11 cellular contexts compared by ENCODE assay signal in genomic region chr12:89461190-89461589, GRCh38.
DNase-seq lines count a peak whose midpoint lies in the region; ATAC-seq and TF ChIP-seq lines count a peak whose summit lies in the region.
"Had no signal": no experiment of that assay in that cellular context is flagged by ENCODE, and none has a peak within 500 bp of the region (broad histone marks: within the 10 kb centered on the region; RNA-seq: fewer than 3 reads in every experiment).

No MANE protein-coding gene starts in this region.

- H2AFZ ChIP-seq in HCT116 (ENCODE audit: low read depth, low read length, poor library complexity, severe bottlenecking) (no peak overlapping the region), mesenchymal stem cell (ENCODE audit: low read depth, low read length) (no peak overlapping the region)
- H2AFZ ChIP-seq: GM23338 had no signal

- H3K9ac ChIP-seq in HCT116 (ENCODE audit: low read length) (no peak overlapping the region), mesenchymal stem cell (ENCODE audit: low read length) (peak overlapping the region; percentile 76)

- no peaks in the 10 kb centered on the region for H3K27me3 Mint-ChIP-seq in chondrocyte (ENCODE audit: low read depth)

- H3K9me3 ChIP-seq in HCT116 (ENCODE audit: control insufficient read depth in 1 of 2, insufficient read depth in 1 of 2, low read depth in 1 of 2, low read length in 2 of 2), result no peaks in the 10 kb centered on the region
- no peaks in the 10 kb centered on the region for H3K9me3 ChIP-seq in mesenchymal stem cell (ENCODE audit: control insufficient read depth, low read length)
- no peaks in the 10 kb centered on the region for H3K9me3 ChIP-seq in SJCRH30 (replicated peaks)

- peak overlapping the region; percentile 76 for H4K8ac ChIP-seq in mesenchymal stem cell (ENCODE audit: low read length)

- H3K4ac ChIP-seq in mesenchymal stem cell (ENCODE audit: low read depth in 1 of 2, low read length in 2 of 2), result peak overlapping the region in 1 of 2 experiments; percentile 24

- H2BK15ac ChIP-seq in mesenchymal stem cell (ENCODE audit: low read depth, poor library complexity, severe bottlenecking), result no peak overlapping the region

- H3K79me1 ChIP-seq in mesenchymal stem cell (replicated peaks; ENCODE audit: low read length, poor library complexity, severe bottlenecking), result no peaks in the 10 kb centered on the region

- intact Hi-C loops in HCT116 (cut with micrococcal nuclease), result loop anchor here (1.0 to 5.0 kb wide), 4 partner anchors 109 to 1349 kb away; partner anchors contain the start of gene DUSP6

- peak overlapping the region in 1 of 2 experiments; percentile 28 for H3K18ac ChIP-seq in mesenchymal stem cell (ENCODE audit: low read depth in 1 of 2, low read length in 2 of 2)

- H3K4me1 Mint-ChIP-seq in chondrocyte (ENCODE audit: low read depth), result peaks cover 19% of the 10 kb centered on the region

- H4K20me1 ChIP-seq in HCT116 (ENCODE audit: insufficient read depth), result no peaks in the 10 kb centered on the region

- no peak overlapping the region for H2BK120ac ChIP-seq in mesenchymal stem cell (ENCODE audit: low read depth, low read length)

- H3K4me3 Mint-ChIP-seq in chondrocyte (ENCODE audit: unreplicated experiment), result peak overlapping the region; percentile 13
- H3K4me3 Mint-ChIP-seq: GM23338 had no signal

- no peak overlapping the region for H3K4me3 ChIP-seq in HCT116 (replicated peaks in 1 of 2; ENCODE audit: low read depth in 1 of 2, low read length in 2 of 2)
- peak overlapping the region in 1 of 2 experiments; percentile 34 for H3K4me3 ChIP-seq in mesenchymal stem cell (ENCODE audit: insufficient read depth in 1 of 2, low read depth in 1 of 2, low read length in 2 of 2)
- H3K4me3 ChIP-seq in SJCRH30, result no peak overlapping the region
- no peak overlapping the region for H3K4me3 ChIP-seq in H7 (ENCODE audit: insufficient read depth, low read depth, low read length)
- H3K4me3 ChIP-seq: GM12878, GM23338 had no signal

- H3K23ac ChIP-seq in mesenchymal stem cell (ENCODE audit: low read length in 2 of 2), result no peak overlapping the region

- no peak overlapping the region for H3K4me2 ChIP-seq in HCT116 (ENCODE audit: low read length)
- H3K4me2 ChIP-seq in mesenchymal stem cell (ENCODE audit: low read length, poor library complexity, severe bottlenecking), result no peak overlapping the region
- H3K4me2 ChIP-seq: GM23338 had no signal

- no peak overlapping the region for H3K14ac ChIP-seq in mesenchymal stem cell (ENCODE audit: low read length in 2 of 2)

- TF ChIP-seq POLR2A in HCT116 (IDR thresholded peaks at IDR 0.05; ENCODE audit: borderline replicate concordance, extremely low read depth, insufficient read depth, insufficient read length), result no peak

- H2AK5ac ChIP-seq in mesenchymal stem cell (ENCODE audit: low read length, severe bottlenecking), result no peak overlapping the region

- no peaks in the 10 kb centered on the region for H3K9me2 ChIP-seq in HCT116 (ENCODE audit: insufficient read depth)

- POLR2A ChIA-PET in HCT116 (lab: Charles Lee), result interaction anchor here (1.0 to 2.6 kb wide), 3 partner anchors 107 to 114 kb away, joined by 3 to 12 read pairs (median 3); partner anchors contain the start of gene DUSP6

- TF ChIP-seq RAD21 in HCT116 (IDR thresholded peaks at IDR 0.05; ENCODE audit: low read depth), result no peak

- no peaks in the 10 kb centered on the region for H3K36me3 Mint-ChIP-seq in chondrocyte (ENCODE audit: low read depth)

- no peaks in the 10 kb centered on the region for H3K9me3 Mint-ChIP-seq in chondrocyte (ENCODE audit: low read depth)
- H3K9me3 Mint-ChIP-seq: GM23338 had no signal

- CTCF ChIA-PET in HCT116 (lab: Charles Lee), result interaction anchor here (5.5 kb wide), 1 partner anchor 443 kb away, joined by 47 read pairs; no protein-coding TSS in a partner anchor

- 38% methylated on average over 4 of the region's 4 CpGs for WGBS in mesenchymal stem cell

- no peak overlapping the region for H4K91ac ChIP-seq in mesenchymal stem cell (ENCODE audit: low read length)

- peaks cover 0 to 3% of the 10 kb centered on the region in 2 experiments; a peak in 1 of 4 replicates for H3K4me1 ChIP-seq in HCT116 (ENCODE audit: control insufficient read depth in 1 of 2, insufficient read depth in 2 of 2, low read length in 2 of 2)
- peaks cover 4% of the 10 kb centered on the region for H3K4me1 ChIP-seq in mesenchymal stem cell (ENCODE audit: control insufficient read depth, insufficient read depth, low read depth, low read length)
- H3K4me1 ChIP-seq in SJCRH30, result peaks cover 5% of the 10 kb centered on the region; the same call in 1 of the 2 replicates

- H3K27me3 ChIP-seq in HCT116 (ENCODE audit: insufficient read depth, low read length) (no peaks in the 10 kb centered on the region), mesenchymal stem cell (ENCODE audit: control insufficient read depth in 1 of 2, insufficient read depth in 1 of 2, low read length in 2 of 2) (no peaks in the 10 kb centered on the region), SJCRH30 (no peaks in the 10 kb centered on the region), H7 (ENCODE audit: control insufficient read depth, insufficient read depth, low read length) (no peaks in the 10 kb centered on the region)

- no TSS peak for BruUV-seq in HCT116 (replicated peaks; lab: Mats Ljungman, UMichigan)

- no peaks in the 10 kb centered on the region for H3K36me3 ChIP-seq in HCT116 (ENCODE audit: control insufficient read depth in 1 of 2, insufficient read depth in 2 of 2, low read length in 2 of 2)
- no peaks in the 10 kb centered on the region for H3K36me3 ChIP-seq in mesenchymal stem cell (ENCODE audit: control insufficient read depth in 1 of 2, insufficient read depth in 2 of 2, low read depth in 1 of 2, low read length in 2 of 2)
- H3K36me3 ChIP-seq in SJCRH30, result peaks cover 2% of the 10 kb centered on the region
- no peaks in the 10 kb centered on the region for H3K36me3 ChIP-seq in H7 (replicated peaks; ENCODE audit: control insufficient read depth, insufficient read depth, low read length)

- H3K27ac ChIP-seq in 22Rv1, result peak overlapping the region; percentile 12; the same call in 1 of the 2 replicates
- no peak overlapping the region for H3K27ac ChIP-seq in HCT116 (ENCODE audit: low read depth, low read length)
- peak overlapping the region; percentile 5 for H3K27ac ChIP-seq in mesenchymal stem cell (ENCODE audit: low read length, poor library complexity, severe bottlenecking)
- no peak overlapping the region for H3K27ac ChIP-seq in SJCRH30

- TF ChIP-seq CTCF in 22Rv1 (IDR thresholded peaks at IDR 0.05), result no peak
- no peak for TF ChIP-seq CTCF in HCT116 (IDR thresholded peaks at IDR 0.05 in 2 of 3, conservative IDR thresholded peaks at IDR 0.05 in 1 of 3; ENCODE audit: borderline replicate concordance in 1 of 3, insufficient read depth in 1 of 3, low read depth in 2 of 3, low read length in 2 of 3)
- TF ChIP-seq CTCF in chondrocyte (IDR thresholded peaks at IDR 0.05), result no peak

- H3K27ac Mint-ChIP-seq in chondrocyte (ENCODE audit: unreplicated experiment), result peak overlapping the region; percentile 56
- H3K27ac Mint-ChIP-seq: GM23338 had no signal

- H3K79me2 ChIP-seq in HCT116 (ENCODE audit: insufficient read depth, low read length), result no peaks in the 10 kb centered on the region

- RAD21 ChIA-PET in HCT116 (lab: Charles Lee; ENCODE audit: low non-redundant PET in 1 of 2, low total read pairs in 2 of 2, uncharacterized antibody in 2 of 2, unreplicated experiment in 2 of 2), result no interaction called here

- no peak overlapping the region for H2BK12ac ChIP-seq in mesenchymal stem cell (ENCODE audit: low read length in 2 of 2)

- no peak for DNase-seq in HCT116 (ENCODE audit: low read depth, low spot score)
- no peak for DNase-seq in chondrocyte (ENCODE audit: low spot score)
- peak; percentile 46 for DNase-seq in mesenchymal stem cell
- no peak for DNase-seq in HPDE6-E6E7 (ENCODE audit: extremely low spot score)
- no peak for DNase-seq in amniotic stem cell (lab: John Stamatoyannopoulos, UW)
- DNase-seq in SJCRH30, result no peak
- DNase-seq in H7, result no peak
- DNase-seq: T1000 had no signal

- no peak overlapping the region for H2BK5ac ChIP-seq in mesenchymal stem cell (ENCODE audit: low read depth, low read length, poor library complexity, severe bottlenecking)

- ATAC-seq in HCT116, result peak; percentile 42

TF ChIP-seq in HCT116, 20 proteins besides CTCF, POLR2A, EP300 and RAD21 (continues in another document):
- TF ChIP-seq POLR2AphosphoS5 (IDR thresholded peaks at IDR 0.05; ENCODE audit: low read depth, low read length) (no peak), CBX3 (IDR thresholded peaks at IDR 0.05; ENCODE audit: low read depth) (no peak), EZH2phosphoT487 (IDR thresholded peaks at IDR 0.05; ENCODE audit: borderline replicate concordance) (no peak), TCF7L2 (IDR thresholded peaks at IDR 0.05; ENCODE audit: borderline replicate concordance, extremely low read depth, insufficient read depth, insufficient read length) (no peak), ELF1 (IDR thresholded peaks at IDR 0.05; ENCODE audit: borderline replicate concordance, low read depth) (no peak), FOSL1 (IDR thresholded peaks at IDR 0.05; ENCODE audit: low read depth) (no peak), SP1 (IDR thresholded peaks at IDR 0.05; ENCODE audit: low read depth) (no peak), SRF (IDR thresholded peaks at IDR 0.05; ENCODE audit: low read depth) (no peak), ZNF274 (IDR thresholded peaks at IDR 0.05; ENCODE audit: low read depth, low read length) (no peak)

Comparison
In these comparisons a context has a peak if more than half of its experiments do, and no peak if none do; other contexts are left out.
1. H3K27ac ChIP-seq: peak in 22Rv1 (single experiment) and mesenchymal stem cell (single experiment); none in HCT116 (single experiment) and SJCRH30 (single experiment).